16 cellular contexts compared by ENCODE assay signal in the genomic region with DNA sequence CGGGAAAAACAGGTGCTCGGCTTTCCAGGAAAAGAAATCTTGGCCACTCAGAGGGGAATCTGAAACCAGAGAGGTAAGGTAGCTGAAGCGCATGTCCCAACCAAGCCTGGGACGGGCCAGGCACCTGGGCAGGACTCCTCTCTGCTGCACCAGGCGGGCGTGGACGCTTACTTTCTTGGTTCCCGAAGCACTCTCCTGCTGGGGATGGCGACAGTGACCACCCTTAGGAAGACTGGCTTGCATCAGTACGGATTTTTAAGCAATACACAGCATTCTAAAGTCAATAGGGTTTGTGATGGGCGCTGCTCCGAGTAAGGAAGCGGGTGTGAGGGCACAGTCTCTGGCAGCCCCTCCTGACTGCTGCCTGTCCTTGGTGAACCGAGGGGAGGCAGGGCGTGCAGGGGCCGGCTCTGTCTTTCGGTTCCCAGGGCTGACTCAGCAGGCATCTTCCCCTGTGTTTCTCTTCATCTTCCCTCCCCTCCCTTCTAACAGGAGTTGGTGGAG.
DNase-seq lines count a peak whose midpoint lies in the region; ATAC-seq and TF ChIP-seq lines count a peak whose summit lies in the region.
"Had no signal": no experiment of that assay in that cellular context is flagged by ENCODE, and none has a peak within 500 bp of the region (broad histone marks: within the 10 kb centered on the region; RNA-seq: fewer than 3 reads in every experiment).

No MANE protein-coding gene starts in this region.

- H3K36me3 Mint-ChIP-seq in endodermal cell (ENCODE audit: low read depth) (no peaks in the 10 kb centered on the region), type B pancreatic cell (peaks cover 4% of the 10 kb centered on the region)
- H3K36me3 Mint-ChIP-seq: stimulated activated effector memory CD8-positive, alpha-beta T cell treated with anti-CD3 and anti-CD28 coated beads, Interleukin-12 subunit alpha, Interleukin-12 subunit beta, amount 100 ng/mL, for 72 hours had no signal

- TF ChIP-seq CTCF in RWPE2 (IDR thresholded peaks at IDR 0.05; ENCODE audit: poor library complexity, severe bottlenecking) (no peak), endodermal cell (conservative IDR thresholded peaks at IDR 0.05) (no peak), type B pancreatic cell (conservative IDR thresholded peaks at IDR 0.05) (no peak), tibial nerve (IDR thresholded peaks at IDR 0.05) (no peak)

- H3K27me3 ChIP-seq in RWPE2 (ENCODE audit: insufficient read depth, poor library complexity, severe bottlenecking): no peaks in the 10 kb centered on the region
- H3K27me3 ChIP-seq in endodermal cell (ENCODE audit: control insufficient read depth, insufficient read depth, low read length, poor library complexity, severe bottlenecking): no peaks in the 10 kb centered on the region
- H3K27me3 ChIP-seq in mesendoderm (ENCODE audit: insufficient read depth, low read length, poor library complexity): no peaks in the 10 kb centered on the region
- no peaks in the 10 kb centered on the region for H3K27me3 ChIP-seq in tibial nerve

- no peak overlapping the region for H2BK120ac ChIP-seq in mesendoderm (ENCODE audit: low read depth, low read length)

- H3K9me3 ChIP-seq in RWPE2 (ENCODE audit: severe bottlenecking) (no peaks in the 10 kb centered on the region), endodermal cell (ENCODE audit: control insufficient read depth, low read length) (no peaks in the 10 kb centered on the region), tibial nerve (no peaks in the 10 kb centered on the region)

- H3K4me1 Mint-ChIP-seq in endodermal cell (peaks cover 5% of the 10 kb centered on the region), type B pancreatic cell (ENCODE audit: unreplicated experiment) (peaks cover 23% of the 10 kb centered on the region)

- TF ChIP-seq POLR2A in tibial nerve (IDR thresholded peaks at IDR 0.05): no peak

- H3K56ac ChIP-seq in mesendoderm (ENCODE audit: low read length): peak overlapping the region; percentile 31

- H3K27me3 Mint-ChIP-seq in endodermal cell (ENCODE audit: insufficient read depth) (no peaks in the 10 kb centered on the region), type B pancreatic cell (peaks cover 12% of the 10 kb centered on the region)

- no peak overlapping the region for H2BK15ac ChIP-seq in mesendoderm (replicated peaks; ENCODE audit: low read depth)

- TF ChIP-seq EP300 in tibial nerve (IDR thresholded peaks at IDR 0.05): no peak

- no peak overlapping the region for H3K23ac ChIP-seq in mesendoderm (ENCODE audit: low read length)

- no peaks in the 10 kb centered on the region for H3K4me1 ChIP-seq in RWPE2 (ENCODE audit: insufficient read depth, poor library complexity, severe bottlenecking)
- no peaks in the 10 kb centered on the region for H3K4me1 ChIP-seq in endodermal cell (ENCODE audit: control insufficient read depth, insufficient read depth, low read length)
- H3K4me1 ChIP-seq in mesendoderm (ENCODE audit: control insufficient read depth, low read depth, low read length): no peaks in the 10 kb centered on the region
- peaks cover 0 to 25% (median 2%) of the 10 kb centered on the region in 4 donors for H3K4me1 ChIP-seq in tibial nerve

- no peak overlapping the region for H4K5ac ChIP-seq in mesendoderm (ENCODE audit: low read length)

- no peak overlapping the region for H2BK5ac ChIP-seq in mesendoderm (ENCODE audit: low read length)

- H3K4me2 ChIP-seq in mesendoderm (ENCODE audit: low read length): no peak overlapping the region

- no peaks in the 10 kb centered on the region for H3K79me2 ChIP-seq in mesendoderm (ENCODE audit: control insufficient read depth, insufficient read depth, low read length)

- no peaks in the 10 kb centered on the region for H3K36me3 ChIP-seq in RWPE2 (ENCODE audit: low read depth)
- no peaks in the 10 kb centered on the region for H3K36me3 ChIP-seq in endodermal cell (ENCODE audit: control insufficient read depth, insufficient read depth, low read length)
- no peaks in the 10 kb centered on the region for H3K36me3 ChIP-seq in mesendoderm (ENCODE audit: control insufficient read depth, insufficient read depth, low read length)
- no peaks in the 10 kb centered on the region for H3K36me3 ChIP-seq in tibial nerve

- no peak overlapping the region for H3K4ac ChIP-seq in mesendoderm (ENCODE audit: low read depth, low read length)

- DNase-seq in RWPE2 (ENCODE audit: low spot score) (no peak), endodermal cell (peak; percentile 72), mesendoderm (peak; percentile 34), type B pancreatic cell (ENCODE audit: extremely low spot score, unreplicated experiment) (peak; percentile 53), tibial nerve (ENCODE audit: low spot score in 2 of 2) (no peak)
- no peak for DNase-seq in activated CD4-positive, alpha-beta T cell treated with anti-CD3 and anti-CD28 coated beads for 1 hour
- no peak for DNase-seq in stimulated activated CD4-positive, alpha-beta T cell treated with anti-CD3 and anti-CD28 coated beads, Interleukin-4, amount 100 ng/mL, for 24 hours
- DNase-seq: activated CD4-positive, alpha-beta T cell treated with anti-CD3 and anti-CD28 coated beads, Interleukin-2, amount 50 U/mL, for 4 hours; DND-41; NCI-H1048; nephron progenitor cell had no signal

- no peak overlapping the region for H2AK5ac ChIP-seq in mesendoderm (ENCODE audit: low read length)

- no peak overlapping the region for H3K4me3 ChIP-seq in RWPE2 (ENCODE audit: severe bottlenecking)
- no peak overlapping the region for H3K4me3 ChIP-seq in endodermal cell (ENCODE audit: low read length)
- H3K4me3 ChIP-seq in mesendoderm (ENCODE audit: low read length): no peak overlapping the region
- H3K4me3 ChIP-seq in tibial nerve: no peak overlapping the region

- H4K8ac ChIP-seq in mesendoderm (ENCODE audit: low read depth, low read length): no peak overlapping the region

- H3K27ac ChIP-seq in RWPE2 (ENCODE audit: poor library complexity, severe bottlenecking) (no peak overlapping the region), endodermal cell (ENCODE audit: low read depth, low read length) (no peak overlapping the region), mesendoderm (ENCODE audit: low read depth, low read length) (no peak overlapping the region), tibial nerve (no peak overlapping the region)
- H3K27ac ChIP-seq: epithelial cell of prostate had no signal

- H3K27ac Mint-ChIP-seq in endodermal cell (no peak overlapping the region), type B pancreatic cell (no peak overlapping the region)
- H3K27ac Mint-ChIP-seq: activated T-helper 1 cell treated with anti-CD3 and anti-CD28 coated beads, Interleukin-12 subunit alpha, Interleukin-12 subunit beta, Interleukin-2, Interleukin-4 antibody, amounts not matched to agents 30 ng/mL and 10 ng/mL and 1 ng/mL, durations not matched to agents 14 hours and 24 hours and 36 hours; nephron progenitor cell; stimulated activated effector memory CD8-positive, alpha-beta T cell treated with anti-CD3 and anti-CD28 coated beads, Interleukin-12 subunit alpha, Interleukin-12 subunit beta, amount 100 ng/mL, for 72 hours had no signal

- ATAC-seq in RWPE2 (ENCODE audit: low read depth): peak; percentile 66
- ATAC-seq: HCT116; stimulated activated effector memory CD8-positive, alpha-beta T cell treated with anti-CD3 and anti-CD28 coated beads, Interleukin-12 subunit alpha, Interleukin-12 subunit beta, amount 100 ng/mL, for 72 hours had no signal

- H3K9me3 Mint-ChIP-seq in endodermal cell (no peaks in the 10 kb centered on the region), type B pancreatic cell (peaks cover 4% of the 10 kb centered on the region)
- H3K9me3 Mint-ChIP-seq: activated T-helper 1 cell treated with anti-CD3 and anti-CD28 coated beads, Interleukin-12 subunit alpha, Interleukin-12 subunit beta, Interleukin-2, Interleukin-4 antibody, amounts not matched to agents 30 ng/mL and 10 ng/mL and 1 ng/mL, durations not matched to agents 14 hours and 24 hours and 36 hours; nephron progenitor cell; stimulated activated effector memory CD8-positive, alpha-beta T cell treated with anti-CD3 and anti-CD28 coated beads, Interleukin-12 subunit alpha, Interleukin-12 subunit beta, amount 100 ng/mL, for 72 hours had no signal

- no peaks in the 10 kb centered on the region for H3K79me1 ChIP-seq in mesendoderm (ENCODE audit: low read length)

- H3K4me3 Mint-ChIP-seq in endodermal cell: no peak overlapping the region
- H3K4me3 Mint-ChIP-seq in type B pancreatic cell: no peak overlapping the region
- H3K4me3 Mint-ChIP-seq: activated T-helper 1 cell treated with anti-CD3 and anti-CD28 coated beads, Interleukin-12 subunit alpha, Interleukin-12 subunit beta, Interleukin-2, Interleukin-4 antibody, amounts not matched to agents 30 ng/mL and 10 ng/mL and 1 ng/mL, durations not matched to agents 14 hours and 24 hours and 36 hours; CD14-positive monocyte; nephron progenitor cell; stimulated activated effector memory CD8-positive, alpha-beta T cell treated with anti-CD3 and anti-CD28 coated beads, Interleukin-12 subunit alpha, Interleukin-12 subunit beta, amount 100 ng/mL, for 72 hours had no signal

- no peak overlapping the region for H3K9ac ChIP-seq in endodermal cell (ENCODE audit: extremely low read depth, low read length, poor library complexity, severe bottlenecking)
- H3K9ac ChIP-seq in mesendoderm (ENCODE audit: low read length): no peak overlapping the region

- H3K18ac ChIP-seq in mesendoderm (ENCODE audit: low read length): no peak overlapping the region

- 81 to 85% methylated on average over 16 to 17 of the region's 17 CpGs for WGBS in endodermal cell (ENCODE audit: insufficient coverage in 1 of 2, insufficient read length in 1 of 2), 2 experiments
- no CpG with 5 or more reads among the region's 17 CpGs for WGBS in mesendoderm (ENCODE audit: extremely low coverage, insufficient coverage, low lambda C conversion rate)
- WGBS in tibial nerve, 2 donors: 51 to 71% methylated on average over 17 of the region's 17 CpGs

Comparison
In these comparisons a context has a peak if more than half of its experiments do, and no peak if none do; other contexts are left out.
1. DNase-seq: peak in endodermal cell (single experiment), mesendoderm (single experiment) and type B pancreatic cell (single experiment); none in RWPE2 (single experiment), activated CD4-positive, alpha-beta T cell treated with anti-CD3 and anti-CD28 coated beads for 1 hour (single experiment), stimulated activated CD4-positive, alpha-beta T cell treated with anti-CD3 and anti-CD28 coated beads, Interleukin-4, amount 100 ng/mL, for 24 hours (single experiment) and tibial nerve (0 of 2).